Comparison of ENCODE assay signal across 22 cellular contexts in the genomic region with DNA sequence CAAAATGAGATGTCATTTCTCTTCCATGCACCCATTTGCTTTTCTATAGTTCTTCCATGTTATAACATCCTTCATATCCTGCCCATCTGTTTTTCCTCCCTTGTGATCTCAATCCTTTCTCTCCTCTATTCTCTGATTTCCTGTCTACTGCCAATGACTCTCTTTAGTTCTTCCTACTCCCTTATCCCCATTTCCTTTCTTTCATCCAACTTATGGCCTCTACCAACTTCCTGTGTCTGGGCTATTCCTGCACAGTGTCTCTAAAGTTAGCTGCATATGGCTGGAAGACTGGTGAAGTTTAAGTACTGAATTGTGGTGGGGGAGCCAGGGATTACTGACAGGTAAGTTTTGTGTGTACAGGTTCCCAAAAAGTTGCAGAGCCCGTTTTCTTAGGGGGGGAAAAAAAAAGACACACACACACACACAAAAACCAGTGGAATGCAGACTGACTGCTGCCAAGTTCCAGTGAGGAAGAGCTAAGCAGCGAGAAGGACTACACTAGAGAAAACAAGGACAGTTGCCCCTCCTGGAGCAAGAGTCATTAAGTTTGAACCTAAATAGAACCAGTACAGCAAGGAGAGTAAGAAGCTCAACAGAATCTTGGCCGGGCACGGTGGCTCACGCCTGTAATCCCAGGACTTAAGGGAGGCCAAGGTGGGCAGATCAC.
"Had no signal": no experiment of that assay in that cellular context is flagged by ENCODE, and none has a peak within 500 bp of the region (broad histone marks: within the 10 kb centered on the region; RNA-seq: fewer than 3 reads in every experiment).

No MANE protein-coding gene starts in this region.

- DNase-seq: activated CD4-positive, alpha-beta T cell treated with anti-CD3 and anti-CD28 coated beads, Interleukin-2, amount 50 U/mL, for 48 hours; activated CD8-positive, alpha-beta memory T cell treated with anti-CD3 and anti-CD28 coated beads, Interleukin-2, amount 50 U/mL, for 48 hours; activated gamma-delta T cell treated with Interleukin-2 at 50 U/mL for 16 hours; aorta; caudate nucleus; dorsolateral prefrontal cortex; effector memory CD8-positive, alpha-beta T cell; esophagus squamous epithelium; heart left ventricle; left cardiac atrium; mesenchymal stem cell; naive B cell; occipital lobe; posterior cingulate gyrus; small intestine; stimulated activated CD4-positive, alpha-beta T cell treated with anti-CD3 and anti-CD28 coated beads, Interleukin-2, amount 100 ng/mL, for 24 hours had no signal

- H3K4me1 Mint-ChIP-seq: activated naive CD4-positive, alpha-beta T cell treated with anti-CD3 and anti-CD28 coated beads, Interleukin-2, amount 50 U/mL, for 24 hours; brain; naive B cell; stimulated activated memory B cell treated with anti-CD40 and anti-IgM and Interleukin-4, amounts not matched to agents 10 μg/mL and 1 μg/mL and 100 μg/mL, for 72 hours had no signal

- H3K4me3 Mint-ChIP-seq: activated naive CD4-positive, alpha-beta T cell treated with anti-CD3 and anti-CD28 coated beads, Interleukin-2, amount 50 U/mL, for 24 hours; brain; effector memory CD8-positive, alpha-beta T cell; stimulated activated memory B cell treated with anti-CD40 and anti-IgM and Interleukin-4, amounts not matched to agents 10 μg/mL and 1 μg/mL and 100 μg/mL, for 72 hours had no signal

- H3K27ac Mint-ChIP-seq: activated naive CD4-positive, alpha-beta T cell treated with anti-CD3 and anti-CD28 coated beads, Interleukin-2, amount 50 U/mL, for 24 hours; brain; effector memory CD8-positive, alpha-beta T cell; stimulated activated memory B cell treated with anti-CD40 and anti-IgM and Interleukin-4, amounts not matched to agents 10 μg/mL and 1 μg/mL and 100 μg/mL, for 72 hours had no signal

- H3K9me3 Mint-ChIP-seq: activated naive CD4-positive, alpha-beta T cell treated with anti-CD3 and anti-CD28 coated beads, Interleukin-2, amount 50 U/mL, for 24 hours; brain; effector memory CD8-positive, alpha-beta T cell; naive B cell; stimulated activated memory B cell treated with anti-CD40 and anti-IgM and Interleukin-4, amounts not matched to agents 10 μg/mL and 1 μg/mL and 100 μg/mL, for 72 hours had no signal

- H3K4me3 ChIP-seq: dorsolateral prefrontal cortex, esophagus squamous epithelium, heart left ventricle, SK-N-MC, thoracic aorta had no signal

- H3K27me3 Mint-ChIP-seq: activated naive CD4-positive, alpha-beta T cell treated with anti-CD3 and anti-CD28 coated beads, Interleukin-2, amount 50 U/mL, for 24 hours; brain; effector memory CD8-positive, alpha-beta T cell; naive B cell; stimulated activated memory B cell treated with anti-CD40 and anti-IgM and Interleukin-4, amounts not matched to agents 10 μg/mL and 1 μg/mL and 100 μg/mL, for 72 hours had no signal

- ATAC-seq: effector memory CD8-positive, alpha-beta T cell; heart left ventricle; left cardiac atrium; sciatic nerve; stimulated activated memory B cell treated with anti-CD40 and anti-IgM and Interleukin-4, amounts not matched to agents 10 μg/mL and 1 μg/mL and 100 μg/mL, for 72 hours had no signal
